In the genomic region with DNA sequence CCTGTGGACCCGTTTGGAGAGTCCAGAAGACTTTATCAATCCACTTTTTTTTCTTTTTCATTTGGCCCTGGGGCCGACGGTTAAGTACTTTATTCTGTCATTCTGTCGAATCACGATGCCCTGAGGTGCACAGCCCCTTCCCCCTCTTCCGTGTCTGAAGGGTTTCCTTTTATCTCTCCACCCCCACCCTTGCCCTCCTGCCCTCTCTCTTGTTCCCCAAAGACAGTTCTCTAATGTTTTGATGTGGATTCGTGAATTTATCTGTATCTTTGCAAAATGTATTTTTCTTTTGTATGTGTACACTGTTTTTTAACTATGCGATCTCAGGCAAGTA, we compare ENCODE assay signal across 8 cellular contexts. TPM values are rescaled to one million over a fixed set of nuclear protein-coding genes. Genes with fewer than 3 reads are reported as not detected.
A peak's percentile ranks its signal among the peaks of the same experiment; 100 is the strongest.
DNase-seq lines count a peak whose midpoint lies in the region; ATAC-seq and TF ChIP-seq lines count a peak whose summit lies in the region.

No MANE protein-coding gene starts in this region.

- H3K4me3 Mint-ChIP-seq in CD14-positive monocyte (peak overlapping the region; percentile 97 to 99), immature natural killer cell (peak overlapping the region; percentile 93 to 100 (median 96))
- peak overlapping the region; percentile 91 for H3K4me3 Mint-ChIP-seq in activated T-helper 1 cell treated with anti-CD3 and anti-CD28 coated beads, Interleukin-12 subunit alpha, Interleukin-12 subunit beta, Interleukin-2, Interleukin-4 antibody, amounts not matched to agents 30 ng/mL and 10 ng/mL and 1 ng/mL, durations not matched to agents 14 hours and 24 hours and 36 hours

- H3K27ac Mint-ChIP-seq in CD14-positive monocyte (peak overlapping the region; percentile 98 to 100 (median 99)), immature natural killer cell (peak overlapping the region; percentile 97 to 100 (median 99))
- peak overlapping the region; percentile 100 for H3K27ac Mint-ChIP-seq in activated T-helper 1 cell treated with anti-CD3 and anti-CD28 coated beads, Interleukin-12 subunit alpha, Interleukin-12 subunit beta, Interleukin-2, Interleukin-4 antibody, amounts not matched to agents 30 ng/mL and 10 ng/mL and 1 ng/mL, durations not matched to agents 14 hours and 24 hours and 36 hours

- H3K9me3 Mint-ChIP-seq in CD14-positive monocyte (no peaks in the 10 kb centered on the region), immature natural killer cell (no peaks in the 10 kb centered on the region)
- H3K9me3 Mint-ChIP-seq in activated T-helper 1 cell treated with anti-CD3 and anti-CD28 coated beads, Interleukin-12 subunit alpha, Interleukin-12 subunit beta, Interleukin-2, Interleukin-4 antibody, amounts not matched to agents 30 ng/mL and 10 ng/mL and 1 ng/mL, durations not matched to agents 14 hours and 24 hours and 36 hours = no peaks in the 10 kb centered on the region

- peak overlapping the region; percentile 86 for H3K4me3 ChIP-seq in thoracic aorta

- TF ChIP-seq CTCF in CD14-positive monocyte (IDR thresholded peaks at IDR 0.05) (no peak), thoracic aorta (IDR thresholded peaks at IDR 0.05) (no peak)

- ATAC-seq in HG02938 (IDR thresholded peaks at IDR 0.05; ENCODE audit: unreplicated experiment) (peak; percentile 10), thoracic aorta (ENCODE audit: insufficient number of reproducible peaks, low FRiP score, low read depth) (peak; percentile 13), GM18858 (IDR thresholded peaks at IDR 0.05; ENCODE audit: unreplicated experiment) (no peak)

- H3K9me3 ChIP-seq in thoracic aorta = no peaks in the 10 kb centered on the region

- peaks cover 3% of the 10 kb centered on the region in 2 donors for H3K36me3 Mint-ChIP-seq in CD14-positive monocyte
- H3K36me3 Mint-ChIP-seq in activated T-helper 1 cell treated with anti-CD3 and anti-CD28 coated beads, Interleukin-12 subunit alpha, Interleukin-12 subunit beta, Interleukin-2, Interleukin-4 antibody, amounts not matched to agents 30 ng/mL and 10 ng/mL and 1 ng/mL, durations not matched to agents 14 hours and 24 hours and 36 hours (ENCODE audit: low read depth) = peaks cover 20% of the 10 kb centered on the region
- H3K36me3 Mint-ChIP-seq in immature natural killer cell = peaks cover 9 to 15% (median 10%) of the 10 kb centered on the region in 3 donors

- intact Hi-C loops in CD14-positive monocyte (cut with micrococcal nuclease) = no loop called here
- intact Hi-C loops in activated T-helper 1 cell treated with anti-CD3 and anti-CD28 coated beads, Interleukin-12 subunit alpha, Interleukin-12 subunit beta, Interleukin-2, Interleukin-4 antibody, amounts not matched to agents 30 ng/mL and 10 ng/mL and 1 ng/mL, durations not matched to agents 14 hours and 24 hours and 36 hours (cut with micrococcal nuclease) = loop anchor here (1.0 to 10.0 kb wide), 8 partner anchors 22 to 1376 kb away; partner anchors contain the start of genes BMPR2, CLK1, FAM117B and NIF3L1

- no peaks in the 10 kb centered on the region for H3K36me3 ChIP-seq in thoracic aorta

- H3K4me1 ChIP-seq in thoracic aorta (ENCODE audit: control insufficient read depth in 1 of 2, low read depth in 2 of 2) = peaks cover 12 to 26% of the 10 kb centered on the region in 2 donors

- peaks cover 62% of the 10 kb centered on the region for H3K4me1 Mint-ChIP-seq in CD14-positive monocyte
- H3K4me1 Mint-ChIP-seq in activated T-helper 1 cell treated with anti-CD3 and anti-CD28 coated beads, Interleukin-12 subunit alpha, Interleukin-12 subunit beta, Interleukin-2, Interleukin-4 antibody, amounts not matched to agents 30 ng/mL and 10 ng/mL and 1 ng/mL, durations not matched to agents 14 hours and 24 hours and 36 hours (ENCODE audit: low read depth) = peaks cover 84% of the 10 kb centered on the region
- peaks cover 81 to 92% of the 10 kb centered on the region in 2 donors for H3K4me1 Mint-ChIP-seq in immature natural killer cell

- H3K27me3 Mint-ChIP-seq in CD14-positive monocyte (ENCODE audit: low read depth in 3 of 3) = no peaks in the 10 kb centered on the region
- no peaks in the 10 kb centered on the region for H3K27me3 Mint-ChIP-seq in activated T-helper 1 cell treated with anti-CD3 and anti-CD28 coated beads, Interleukin-12 subunit alpha, Interleukin-12 subunit beta, Interleukin-2, Interleukin-4 antibody, amounts not matched to agents 30 ng/mL and 10 ng/mL and 1 ng/mL, durations not matched to agents 14 hours and 24 hours and 36 hours (ENCODE audit: insufficient read depth)
- peaks cover 30 to 35% (median 33%) of the 10 kb centered on the region in 3 donors for H3K27me3 Mint-ChIP-seq in immature natural killer cell (ENCODE audit: low read depth in 3 of 3)

- no peaks in the 10 kb centered on the region for H3K27me3 ChIP-seq in thoracic aorta (replicated peaks; ENCODE audit: insufficient read depth)

- no peak for DNase-seq in CD14-positive monocyte (ENCODE audit: low spot score)
- no peak for DNase-seq in activated T-helper 1 cell treated with anti-CD3 and anti-CD28 coated beads, Interleukin-12 subunit alpha, Interleukin-12 subunit beta, Interleukin-2, Interleukin-4 antibody, amounts not matched to agents 30 ng/mL and 10 ng/mL and 1 ng/mL, durations not matched to agents 14 hours and 24 hours and 36 hours (ENCODE audit: low spot score)
- no peak for DNase-seq in immature natural killer cell
- DNase-seq in thoracic aorta (ENCODE audit: low spot score) = no peak
- DNase-seq in NCI-H2081 (lab: John Stamatoyannopoulos, UW) = no peak
- no peak for DNase-seq in stimulated activated CD4-positive, alpha-beta T cell treated with anti-CD3 and anti-CD28 coated beads, Interleukin-1b, Interleukin-23, amount 100 ng/mL, for 48 hours

- peak overlapping the region; percentile 87 to 90 for H3K27ac ChIP-seq in thoracic aorta

RNA-seq across cellular contexts. Expression of gene CASP8, which starts 1.7 kb away (rescaled TPM):
- polyA plus RNA-seq in CD14-positive monocyte (10 to 100 TPM; 40.0 to 80.7 TPM), immature natural killer cell (100 to 1,000 TPM in 1 of 3 donors, 10 to 100 TPM in 2; 20.2 to 116 (median 28.0) TPM)
- 40.5 and 40.6 TPM in 2 replicates for total RNA-seq in activated T-helper 1 cell treated with anti-CD3 and anti-CD28 coated beads, Interleukin-12 subunit alpha, Interleukin-12 subunit beta, Interleukin-2, Interleukin-4 antibody, amounts not matched to agents 30 ng/mL and 10 ng/mL and 1 ng/mL, durations not matched to agents 14 hours and 24 hours and 36 hours
- total RNA-seq in thoracic aorta = 10 to 100 TPM; 11.5 to 14.6 TPM
